21 cellular contexts compared by ENCODE assay signal in the genomic region with DNA sequence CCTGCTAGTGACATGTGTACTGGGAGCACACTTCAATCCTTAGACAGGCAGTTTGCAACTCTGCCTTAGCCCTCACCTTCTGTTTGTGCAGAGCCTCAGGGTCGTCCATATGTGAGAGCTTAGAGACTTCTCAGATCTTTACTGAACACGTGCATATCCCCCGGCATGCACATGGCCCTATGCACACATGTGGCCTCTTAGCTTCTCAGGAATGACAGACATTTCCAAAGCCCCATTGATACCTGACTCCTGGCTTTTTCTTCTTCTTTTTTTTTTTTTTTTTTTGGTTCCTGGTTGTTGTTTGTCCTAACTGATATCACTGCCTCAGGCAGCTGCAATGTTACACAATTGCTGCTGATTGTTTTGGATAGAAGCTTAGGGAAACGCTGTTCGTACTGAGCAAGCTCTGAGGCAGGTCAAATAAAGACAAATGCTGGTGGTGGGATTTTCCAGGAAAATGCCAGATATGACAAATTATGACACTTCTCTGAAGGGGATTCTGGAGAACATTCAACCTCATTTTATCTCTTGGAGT.
"Had no signal": no experiment of that assay in that cellular context is flagged by ENCODE, and none has a peak within 500 bp of the region (broad histone marks: within the 10 kb centered on the region; RNA-seq: fewer than 3 reads in every experiment).

No MANE protein-coding gene starts in this region.

- DNase-seq: activated B cell treated with CpG ODN at 0.5 μM for 24 hours; activated CD4-positive, alpha-beta T cell treated with anti-CD3 and anti-CD28 coated beads for 4 hours; activated CD8-positive, alpha-beta T cell treated with anti-CD3 and anti-CD28 coated beads for 36 hours; activated naive CD4-positive, alpha-beta T cell treated with Interleukin-2 at 50 U/mL for 16 hours; activated naive CD8-positive, alpha-beta T cell treated with anti-CD3 and anti-CD28 coated beads, Interleukin-2, amount 10 ng/mL, durations not matched to agents 7 days and 5 days; activated T-cell treated with anti-CD3 and anti-CD28 coated beads, Interleukin-2, amount 50 U/mL, for 1 hour; anterior cingulate cortex; central memory CD4-positive, alpha-beta T cell; dorsolateral prefrontal cortex; head of caudate nucleus; left ventricle myocardium superior; mesenchymal stem cell; naive thymus-derived CD8-positive, alpha-beta T cell; pancreas; stimulated activated CD4-positive, alpha-beta T cell treated with anti-CD3 and anti-CD28 coated beads, Interleukin-4, amount 100 ng/mL, for 1 hour; stomach; upper lobe of left lung had no signal

- H3K27ac ChIP-seq: dorsolateral prefrontal cortex, neutrophil, pancreas, stomach, upper lobe of left lung had no signal

- H3K4me3 ChIP-seq: dorsolateral prefrontal cortex, pancreas, smooth muscle cell, stomach, upper lobe of left lung had no signal

- H3K36me3 ChIP-seq: neutrophil, pancreas, stomach, upper lobe of left lung had no signal

- H3K4me1 ChIP-seq: pancreas, stomach, upper lobe of left lung had no signal

- H3K9me3 ChIP-seq: neutrophil had no signal

- H3K27me3 ChIP-seq: pancreas, stomach, upper lobe of left lung had no signal

- H3K4me2 ChIP-seq: smooth muscle cell had no signal

- ATAC-seq: activated CD8-positive, alpha-beta T cell treated with anti-CD3 and anti-CD28 coated beads for 36 hours; activated T-helper 17 cell treated with anti-CD3 and anti-CD28 coated beads, Interleukin-2, amount 50 U/mL, for 72 hours; left ventricle myocardium superior; naive thymus-derived CD8-positive, alpha-beta T cell; pancreas; sciatic nerve had no signal
